ENCODE assay signal across 8 cellular contexts in genomic region chr19:42201489-42202289, GRCh38. TPM values are rescaled to one million over a fixed set of nuclear protein-coding genes. Genes with fewer than 3 reads are reported as not detected.
DNase-seq lines count a peak whose midpoint lies in the region; ATAC-seq and TF ChIP-seq lines count a peak whose summit lies in the region.

No MANE protein-coding gene starts in this region.

- H3K27me3 Mint-ChIP-seq in activated naive CD8-positive, alpha-beta T cell, result no peaks in the 10 kb centered on the region
- H3K27me3 Mint-ChIP-seq in neural crest cell (ENCODE audit: low read depth), result no peaks in the 10 kb centered on the region

- H3K27ac Mint-ChIP-seq in activated naive CD8-positive, alpha-beta T cell, result peak overlapping the region; percentile 93
- peak overlapping the region; percentile 5 for H3K27ac Mint-ChIP-seq in neural crest cell (ENCODE audit: unreplicated experiment)

- TF ChIP-seq CTCF in GM13976 (IDR thresholded peaks at IDR 0.05; ENCODE audit: borderline replicate concordance, control extremely low read depth, extremely low read depth, insufficient read depth, missing control alignments) (no peak), neural crest cell (conservative IDR thresholded peaks at IDR 0.05) (no peak)

- H3K36me3 Mint-ChIP-seq in activated naive CD8-positive, alpha-beta T cell, result peaks cover 13% of the 10 kb centered on the region
- H3K36me3 Mint-ChIP-seq in neural crest cell (ENCODE audit: low read depth), result peaks cover 3% of the 10 kb centered on the region

- DNase-seq in GM13976 (ENCODE audit: low spot score) (peak; percentile 88), Kasumi-1 (lab: John Stamatoyannopoulos, UW) (peak; percentile 86 to 89), neural crest cell (ENCODE audit: low read depth, low spot score) (no peak), NCI-H2171 treated with DMSO at 0.1 percent for 48 hours (lab: John Stamatoyannopoulos, UW) (no peak), NCI-H146 treated with DMSO at 0.1 percent for 48 hours (lab: John Stamatoyannopoulos, UW; ENCODE audit: unreplicated experiment) (no peak), GM03348 (ENCODE audit: low spot score) (no peak)

- H3K4me3 Mint-ChIP-seq in activated naive CD8-positive, alpha-beta T cell, result peak overlapping the region; percentile 73
- no peak overlapping the region for H3K4me3 Mint-ChIP-seq in neural crest cell

- in situ Hi-C loops in GM13976 (cut with MboI; ENCODE audit: low sequenced_read_pairs, unreplicated experiment), result no loop called here

- ATAC-seq in HG03025 (IDR thresholded peaks at IDR 0.05; ENCODE audit: low FRiP score, unreplicated experiment), result no peak

- H3K9me3 Mint-ChIP-seq in activated naive CD8-positive, alpha-beta T cell (ENCODE audit: low read depth), result no peaks in the 10 kb centered on the region
- no peaks in the 10 kb centered on the region for H3K9me3 Mint-ChIP-seq in neural crest cell

- H3K4me1 Mint-ChIP-seq in activated naive CD8-positive, alpha-beta T cell (ENCODE audit: low read depth), result peaks cover 82% of the 10 kb centered on the region
- no peaks in the 10 kb centered on the region for H3K4me1 Mint-ChIP-seq in neural crest cell

RNA-seq across cellular contexts. Expression of gene DEDD2, which starts 15.8 kb away (rescaled TPM):
- total RNA-seq in neural crest cell, result 20.6 and 21.5 TPM in 2 replicates

RNA-seq across cellular contexts. Expression of gene ZNF526, which starts 18.4 kb away (rescaled TPM):
- total RNA-seq in neural crest cell, result 18.4 and 24.2 TPM in 2 replicates

RNA-seq across cellular contexts. Expression of gene GSK3A, which starts 40.7 kb away (rescaled TPM):
- 66.1 and 68.0 TPM in 2 replicates for total RNA-seq in neural crest cell

RNA-seq across cellular contexts. Expression of gene ERF, which starts 53.2 kb away (rescaled TPM):
- total RNA-seq in neural crest cell, result 102 and 105 TPM in 2 replicates

Comparison
In these comparisons a context has a peak if more than half of its experiments do, and no peak if none do; other contexts are left out.
1. DNase-seq: peak in GM13976 (single experiment) and Kasumi-1 (2 of 2); none in neural crest cell (single experiment), NCI-H2171 treated with DMSO at 0.1 percent for 48 hours (single experiment), NCI-H146 treated with DMSO at 0.1 percent for 48 hours (single experiment) and GM03348 (single experiment).